ENCODE assay signal across 8 cellular contexts in genomic region chrX:80876877-80877276, GRCh38.
A peak's percentile ranks its signal among the peaks of the same experiment; 100 is the strongest.
DNase-seq lines count a peak whose midpoint lies in the region; FAIRE-seq and TF ChIP-seq lines count a peak whose summit lies in the region.

No MANE protein-coding gene starts in this region.

- no peaks in the 10 kb centered on the region for H3K4me1 Mint-ChIP-seq in activated naive CD4-positive, alpha-beta T cell treated with anti-CD3 and anti-CD28 coated beads, Interleukin-2, amount 10 ng/mL, durations not matched to agents 7 days and 5 days

- peak; percentile 78 for FAIRE-seq in GM18507 (lab: Jason Lieb, UNC)

- CTCF ChIA-PET in activated naive CD4-positive, alpha-beta T cell treated with anti-CD3 and anti-CD28 coated beads, Interleukin-2, amount 10 ng/mL, durations not matched to agents 7 days and 5 days (lab: Charles Lee), result interaction anchor here (1.0 to 1.4 kb wide), 3 partner anchors 319 to 1800 kb away, joined by 3 to 5 read pairs (median 4); no protein-coding TSS in a partner anchor

- H3K36me3 Mint-ChIP-seq in activated naive CD4-positive, alpha-beta T cell treated with anti-CD3 and anti-CD28 coated beads, Interleukin-2, amount 10 ng/mL, durations not matched to agents 7 days and 5 days, result no peaks in the 10 kb centered on the region

- TF ChIP-seq CTCF in epithelial cell of esophagus (IDR thresholded peaks at IDR 0.05; ENCODE audit: insufficient read depth, low read depth, low read length, missing control alignments), result peak; percentile 23
- TF ChIP-seq CTCF in retinal pigment epithelial cell (conservative IDR thresholded peaks at IDR 0.05; ENCODE audit: low read depth, low read length), result peak; percentile 35

- no peak overlapping the region for H3K27ac Mint-ChIP-seq in activated naive CD4-positive, alpha-beta T cell treated with anti-CD3 and anti-CD28 coated beads, Interleukin-2, amount 10 ng/mL, durations not matched to agents 7 days and 5 days

- H3K4me3 ChIP-seq in epithelial cell of esophagus (ENCODE audit: low read length) (no peak overlapping the region), retinal pigment epithelial cell (ENCODE audit: low read length) (no peak overlapping the region)

- peak; percentile 33 for DNase-seq in AG08395 (ENCODE audit: low spot score)
- DNase-seq in GM18507 (ENCODE audit: extremely low spot score, insufficient read length, low read depth), result no peak
- peak; percentile 53 for DNase-seq in NCI-H460 (ENCODE audit: extremely low read depth, low read depth)
- DNase-seq in epithelial cell of esophagus (ENCODE audit: low read depth), result peak; percentile 37
- DNase-seq in retinal pigment epithelial cell (ENCODE audit: low read depth), result peak; percentile 4
- DNase-seq in activated naive CD4-positive, alpha-beta T cell treated with anti-CD3 and anti-CD28 coated beads, Interleukin-2, amount 10 ng/mL, durations not matched to agents 7 days and 5 days, result no peak
- no peak for DNase-seq in activated CD4-positive, CD25-positive, alpha-beta regulatory T cell (lab: John Stamatoyannopoulos, UW)
- DNase-seq in HK-2 (ENCODE audit: unreplicated experiment), result no peak

- no peak overlapping the region for H3K4me3 Mint-ChIP-seq in activated naive CD4-positive, alpha-beta T cell treated with anti-CD3 and anti-CD28 coated beads, Interleukin-2, amount 10 ng/mL, durations not matched to agents 7 days and 5 days

- H3K27me3 Mint-ChIP-seq in activated naive CD4-positive, alpha-beta T cell treated with anti-CD3 and anti-CD28 coated beads, Interleukin-2, amount 10 ng/mL, durations not matched to agents 7 days and 5 days, result no peaks in the 10 kb centered on the region

- H3K9me3 Mint-ChIP-seq in activated naive CD4-positive, alpha-beta T cell treated with anti-CD3 and anti-CD28 coated beads, Interleukin-2, amount 10 ng/mL, durations not matched to agents 7 days and 5 days, result no peaks in the 10 kb centered on the region

Comparison
In these comparisons a context has a peak if more than half of its experiments do, and no peak if none do; other contexts are left out.
1. DNase-seq: peak in AG08395 (single experiment), NCI-H460 (single experiment), epithelial cell of esophagus (single experiment) and retinal pigment epithelial cell (single experiment); none in GM18507 (single experiment), activated naive CD4-positive, alpha-beta T cell treated with anti-CD3 and anti-CD28 coated beads, Interleukin-2, amount 10 ng/mL, durations not matched to agents 7 days and 5 days (single experiment), activated CD4-positive, CD25-positive, alpha-beta regulatory T cell (0 of 4) and HK-2 (single experiment).